Comparison of ENCODE assay signal across 16 cellular contexts in the genomic region with DNA sequence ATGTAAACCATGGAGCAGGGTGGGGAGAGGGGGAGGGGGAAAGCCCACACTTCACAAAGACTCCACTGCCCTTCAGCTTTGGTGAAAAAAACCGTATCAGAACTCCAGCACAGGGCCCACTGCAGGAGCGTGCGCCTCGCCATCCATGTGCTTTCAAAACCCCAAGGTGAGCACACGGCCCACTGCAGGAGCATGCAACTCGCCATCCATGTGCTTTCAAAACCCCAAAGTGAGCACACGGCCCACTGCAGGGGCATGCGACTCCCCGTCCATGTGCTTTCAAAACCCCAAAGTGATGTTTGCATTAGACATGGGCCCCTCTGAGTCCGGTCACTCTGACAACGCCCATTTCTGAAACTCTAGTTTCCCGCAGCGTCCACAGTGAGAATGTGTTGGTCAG. TPM values are rescaled to one million over a fixed set of nuclear protein-coding genes. Genes with fewer than 3 reads are reported as not detected.
DNase-seq lines count a peak whose midpoint lies in the region; ATAC-seq and TF ChIP-seq lines count a peak whose summit lies in the region.
"Had no signal": no experiment of that assay in that cellular context is flagged by ENCODE, and none has a peak within 500 bp of the region (broad histone marks: within the 10 kb centered on the region; RNA-seq: fewer than 3 reads in every experiment).

No MANE protein-coding gene starts in this region.

- H3K4me1 Mint-ChIP-seq in WTC11: peaks cover 9% of the 10 kb centered on the region
- H3K4me1 Mint-ChIP-seq in naive thymus-derived CD4-positive, alpha-beta T cell: peaks cover 39 to 73% (median 68%) of the 10 kb centered on the region in 7 donors

- H3K4me1 ChIP-seq in HUES6 (ENCODE audit: control insufficient read depth, insufficient read depth, low read length): no peaks in the 10 kb centered on the region
- H3K4me1 ChIP-seq in naive thymus-derived CD4-positive, alpha-beta T cell (ENCODE audit: control insufficient read depth in 2 of 2, insufficient read depth in 2 of 2, low read length in 2 of 2): peaks cover 10 to 20% of the 10 kb centered on the region in 2 donors
- H3K4me1 ChIP-seq: SJSA1 had no signal

- CTCF ChIA-PET in WTC11 (lab: Charles Lee): no interaction called here
- CTCF ChIA-PET in naive thymus-derived CD4-positive, alpha-beta T cell (lab: Charles Lee): no interaction called here

- peaks cover 35% of the 10 kb centered on the region for H3K36me3 Mint-ChIP-seq in WTC11
- H3K36me3 Mint-ChIP-seq in naive thymus-derived CD4-positive, alpha-beta T cell: peaks cover 0 to 35% (median 6%) of the 10 kb centered on the region in 5 donors

- H3K9me3 ChIP-seq in HUES6 (ENCODE audit: control insufficient read depth, insufficient read depth, low read depth, low read length): no peaks in the 10 kb centered on the region
- no peaks in the 10 kb centered on the region for H3K9me3 ChIP-seq in naive thymus-derived CD4-positive, alpha-beta T cell (ENCODE audit: control insufficient read depth in 2 of 3, low read length in 3 of 3)
- H3K9me3 ChIP-seq: A549, BLaER1, Peyer's patch, SJSA1 had no signal

- no peak overlapping the region for H3K4me3 Mint-ChIP-seq in WTC11
- H3K4me3 Mint-ChIP-seq in naive thymus-derived CD4-positive, alpha-beta T cell: peak overlapping the region in 1 of 10 donors; percentile 23
- H3K4me3 Mint-ChIP-seq: CD4-positive, alpha-beta memory T cell; GM23338 had no signal

- H3K9ac ChIP-seq in HUES6 (ENCODE audit: low read length): no peak overlapping the region
- H3K9ac ChIP-seq: BLaER1 had no signal

- no peaks in the 10 kb centered on the region for H3K27me3 Mint-ChIP-seq in WTC11 (ENCODE audit: low read depth)
- no peaks in the 10 kb centered on the region for H3K27me3 Mint-ChIP-seq in naive thymus-derived CD4-positive, alpha-beta T cell
- H3K27me3 Mint-ChIP-seq: CD4-positive, alpha-beta memory T cell had no signal

- DNase-seq in WTC11 (ENCODE audit: low spot score) (no peak), AG20443 (ENCODE audit: low spot score) (no peak)
- DNase-seq in naive thymus-derived CD4-positive, alpha-beta T cell: no peak
- DNase-seq: CD4-positive, alpha-beta memory T cell; DMS53; NCI-H1105 treated with DMSO at 0.1 percent for 48 hours; NCI-H1694 treated with DMSO at 0.1 percent for 48 hours; Peyer's patch had no signal

- H3K9me3 Mint-ChIP-seq in WTC11: no peaks in the 10 kb centered on the region
- no peaks in the 10 kb centered on the region for H3K9me3 Mint-ChIP-seq in naive thymus-derived CD4-positive, alpha-beta T cell
- H3K9me3 Mint-ChIP-seq: CD4-positive, alpha-beta memory T cell; GM23338 had no signal

- intact Hi-C loops in naive thymus-derived CD4-positive, alpha-beta T cell (cut with micrococcal nuclease): loop anchor here in 1 of 2 donors (10.0 kb wide), 2 partner anchors 186 to 576 kb away; a partner anchor contains a TSS

- POLR2A ChIA-PET in WTC11 (lab: Charles Lee): no interaction called here
- POLR2A ChIA-PET in naive thymus-derived CD4-positive, alpha-beta T cell (lab: Charles Lee): no interaction called here

- H3K27ac ChIP-seq in HUES6 (ENCODE audit: low read depth, low read length): 0 out of 2 replicates have a peak overlapping the region, but pooled peaks have one; percentile 11
- H3K27ac ChIP-seq in naive thymus-derived CD4-positive, alpha-beta T cell (ENCODE audit: low read depth, low read length): no peak overlapping the region
- H3K27ac ChIP-seq: A549, BLaER1, Peyer's patch, SJSA1 had no signal

- ATAC-seq in WTC11: no peak
- ATAC-seq in naive thymus-derived CD4-positive, alpha-beta T cell: no peak
- no peak for ATAC-seq in HG02642 (IDR thresholded peaks at IDR 0.05; ENCODE audit: poor library complexity, unreplicated experiment)
- ATAC-seq: A549, GM23338, HCT116 had no signal

- peaks cover 52% of the 10 kb centered on the region for H3K36me3 ChIP-seq in HUES6 (ENCODE audit: control insufficient read depth, insufficient read depth, low read length)
- H3K36me3 ChIP-seq in naive thymus-derived CD4-positive, alpha-beta T cell (ENCODE audit: control insufficient read depth in 2 of 3, insufficient read depth in 3 of 3, low read length in 3 of 3): peaks cover 0 to 15% (median 0%) of the 10 kb centered on the region in 3 experiments

- H3K27ac Mint-ChIP-seq in WTC11: peak overlapping the region; percentile 65
- H3K27ac Mint-ChIP-seq in naive thymus-derived CD4-positive, alpha-beta T cell: peak overlapping the region in 5 of 9 donors; percentile 18 to 34 (median 32)
- H3K27ac Mint-ChIP-seq: GM23338 had no signal

- no peaks in the 10 kb centered on the region for H3K27me3 ChIP-seq in HUES6 (ENCODE audit: control insufficient read depth, insufficient read depth, low read length)
- no peaks in the 10 kb centered on the region for H3K27me3 ChIP-seq in naive thymus-derived CD4-positive, alpha-beta T cell (ENCODE audit: control insufficient read depth in 2 of 2, insufficient read depth in 2 of 2, low read length in 2 of 2)
- H3K27me3 ChIP-seq: BLaER1, Peyer's patch, SJSA1 had no signal

- no peak for TF ChIP-seq CTCF in WTC11 (IDR thresholded peaks at IDR 0.05)

- no peak overlapping the region for H3K4me3 ChIP-seq in HUES6 (ENCODE audit: low read depth, low read length)
- H3K4me3 ChIP-seq in naive thymus-derived CD4-positive, alpha-beta T cell (ENCODE audit: low read length): no peak overlapping the region
- H3K4me3 ChIP-seq: A549, BLaER1, GM23338, Peyer's patch, SJSA1 had no signal

TF ChIP-seq in WTC11, 78 proteins besides CTCF, POLR2A, EP300 and RAD21 (continues in another document):
- no peak for TF ChIP-seq CREB1 (CRISPR knock-in tag; IDR thresholded peaks at IDR 0.05)
- no peak for TF ChIP-seq GABPB1 (CRISPR knock-in tag; IDR thresholded peaks at IDR 0.05)
- no peak for TF ChIP-seq TEAD4 (CRISPR knock-in tag; IDR thresholded peaks at IDR 0.05)
- TF ChIP-seq, protein P1, sequence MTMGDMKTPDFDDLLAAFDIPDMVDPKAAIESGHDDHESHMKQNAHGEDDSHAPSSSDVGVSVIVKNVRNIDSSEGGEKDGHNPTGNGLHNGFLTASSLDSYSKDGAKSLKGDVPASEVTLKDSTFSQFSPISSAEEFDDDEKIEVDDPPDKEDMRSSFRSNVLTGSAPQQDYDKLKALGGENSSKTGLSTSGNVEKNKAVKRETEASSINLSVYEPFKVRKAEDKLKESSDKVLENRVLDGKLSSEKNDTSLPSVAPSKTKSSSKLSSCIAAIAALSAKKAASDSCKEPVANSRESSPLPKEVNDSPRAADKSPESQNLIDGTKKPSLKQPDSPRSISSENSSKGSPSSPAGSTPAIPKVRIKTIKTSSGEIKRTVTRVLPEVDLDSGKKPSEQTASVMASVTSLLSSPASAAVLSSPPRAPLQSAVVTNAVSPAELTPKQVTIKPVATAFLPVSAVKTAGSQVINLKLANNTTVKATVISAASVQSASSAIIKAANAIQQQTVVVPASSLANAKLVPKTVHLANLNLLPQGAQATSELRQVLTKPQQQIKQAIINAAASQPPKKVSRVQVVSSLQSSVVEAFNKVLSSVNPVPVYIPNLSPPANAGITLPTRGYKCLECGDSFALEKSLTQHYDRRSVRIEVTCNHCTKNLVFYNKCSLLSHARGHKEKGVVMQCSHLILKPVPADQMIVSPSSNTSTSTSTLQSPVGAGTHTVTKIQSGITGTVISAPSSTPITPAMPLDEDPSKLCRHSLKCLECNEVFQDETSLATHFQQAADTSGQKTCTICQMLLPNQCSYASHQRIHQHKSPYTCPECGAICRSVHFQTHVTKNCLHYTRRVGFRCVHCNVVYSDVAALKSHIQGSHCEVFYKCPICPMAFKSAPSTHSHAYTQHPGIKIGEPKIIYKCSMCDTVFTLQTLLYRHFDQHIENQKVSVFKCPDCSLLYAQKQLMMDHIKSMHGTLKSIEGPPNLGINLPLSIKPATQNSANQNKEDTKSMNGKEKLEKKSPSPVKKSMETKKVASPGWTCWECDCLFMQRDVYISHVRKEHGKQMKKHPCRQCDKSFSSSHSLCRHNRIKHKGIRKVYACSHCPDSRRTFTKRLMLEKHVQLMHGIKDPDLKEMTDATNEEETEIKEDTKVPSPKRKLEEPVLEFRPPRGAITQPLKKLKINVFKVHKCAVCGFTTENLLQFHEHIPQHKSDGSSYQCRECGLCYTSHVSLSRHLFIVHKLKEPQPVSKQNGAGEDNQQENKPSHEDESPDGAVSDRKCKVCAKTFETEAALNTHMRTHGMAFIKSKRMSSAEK (CRISPR knock-in tag; IDR thresholded peaks at IDR 0.05; ENCODE audit: borderline replicate concordance): no peak
- TF ChIP-seq, protein P2, sequence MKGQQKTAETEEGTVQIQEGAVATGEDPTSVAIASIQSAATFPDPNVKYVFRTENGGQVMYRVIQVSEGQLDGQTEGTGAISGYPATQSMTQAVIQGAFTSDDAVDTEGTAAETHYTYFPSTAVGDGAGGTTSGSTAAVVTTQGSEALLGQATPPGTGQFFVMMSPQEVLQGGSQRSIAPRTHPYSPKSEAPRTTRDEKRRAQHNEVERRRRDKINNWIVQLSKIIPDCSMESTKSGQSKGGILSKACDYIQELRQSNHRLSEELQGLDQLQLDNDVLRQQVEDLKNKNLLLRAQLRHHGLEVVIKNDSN (CRISPR knock-in tag; IDR thresholded peaks at IDR 0.05): no peak
- no peak for TF ChIP-seq ELF4 (CRISPR knock-in tag; IDR thresholded peaks at IDR 0.05; ENCODE audit: low read depth)
- TF ChIP-seq GTF2I (CRISPR knock-in tag; conservative IDR thresholded peaks at IDR 0.05): no peak
- no peak for TF ChIP-seq NFATC4 (CRISPR knock-in tag; IDR thresholded peaks at IDR 0.05)
- no peak for TF ChIP-seq ZNF121 (CRISPR knock-in tag; IDR thresholded peaks at IDR 0.05)

RNA-seq across cellular contexts. Expression of a gene that starts 7.8 kb away (rescaled TPM):
- 144 to 157 TPM (median 148 TPM) in 3 replicates for total RNA-seq in WTC11 (2021)
- total RNA-seq in naive thymus-derived CD4-positive, alpha-beta T cell: 100 to 1,000 TPM in 1 of 5 experiments, 10 to 100 TPM in 4; 56.9 to 107 (median 69.7) TPM
- polyA plus RNA-seq in naive thymus-derived CD4-positive, alpha-beta T cell: 100 to 1,000 TPM; 165 to 205 TPM

RNA-seq across cellular contexts. Expression of a gene that starts 16.1 kb away (rescaled TPM):
- 1.4 to 1.7 TPM (median 1.6 TPM) in 3 replicates for total RNA-seq in WTC11 (2021)
- 10 to 100 TPM; 13.7 to 44.9 (median 41.7) TPM for total RNA-seq in naive thymus-derived CD4-positive, alpha-beta T cell
- 10 to 100 TPM; 21.9 to 32.4 TPM for polyA plus RNA-seq in naive thymus-derived CD4-positive, alpha-beta T cell
- total RNA-seq: LHCN-M2 had no signal

RNA-seq across cellular contexts. Expression of a gene that starts 29.1 kb away (rescaled TPM):
- 15.1 to 20.9 TPM (median 18.6 TPM) in 3 replicates for total RNA-seq in WTC11 (2021)
- 100 to 1,000 TPM in 1 of 5 experiments, 10 to 100 TPM in 4; 30.7 to 106 (median 40.4) TPM for total RNA-seq in naive thymus-derived CD4-positive, alpha-beta T cell
- 10 to 100 TPM; 14.9 to 20.2 TPM for polyA plus RNA-seq in naive thymus-derived CD4-positive, alpha-beta T cell

RNA-seq across cellular contexts. Expression of a gene that starts 53.6 kb away (rescaled TPM):
- total RNA-seq in WTC11 (2021): 32.1 to 37.1 TPM (median 33.2 TPM) in 3 replicates
- 10 to 100 TPM; 17.6 to 23.5 (median 21.7) TPM for total RNA-seq in naive thymus-derived CD4-positive, alpha-beta T cell
- polyA plus RNA-seq in naive thymus-derived CD4-positive, alpha-beta T cell: 10 to 100 TPM; 14.6 to 15.7 TPM
